38 cellular contexts compared by ENCODE assay signal in genomic region chr12:132605892-132606291, GRCh38. TPM values are rescaled to one million over a fixed set of nuclear protein-coding genes. Genes with fewer than 3 reads are reported as not detected.
"Had no signal": no experiment of that assay in that cellular context is flagged by ENCODE, and none has a peak within 500 bp of the region (broad histone marks: within the 10 kb centered on the region; RNA-seq: fewer than 3 reads in every experiment).

No MANE protein-coding gene starts in this region.

- DNase-seq: activated CD4-positive, alpha-beta memory T cell treated with anti-CD3 and anti-CD28 coated beads for 36 hours; activated CD4-positive, alpha-beta T cell treated with anti-CD3 and anti-CD28 coated beads for 36 hours; activated CD4-positive, alpha-beta T cell treated with anti-CD3 and anti-CD28 coated beads, Interleukin-2, amount 10 ng/mL, durations not matched to agents 24 days and 14 days; activated CD4-positive, CD25-positive, alpha-beta regulatory T cell; activated CD4-positive, CD25-positive, alpha-beta regulatory T cell treated with anti-CD3 and anti-CD28 coated beads, Interleukin-2, amount 50 U/mL, for 72 hours; activated CD8-positive, alpha-beta memory T cell treated with anti-CD3 and anti-CD28 coated beads, Interleukin-2, amount 10 ng/mL, durations not matched to agents 7 days and 5 days; activated CD8-positive, alpha-beta memory T cell treated with anti-CD3 and anti-CD28 coated beads, Interleukin-2, amount 50 U/mL, for 4 hours; activated CD8-positive, alpha-beta T cell treated with anti-CD3 and anti-CD28 coated beads, Interleukin-2, amount 10 ng/mL, durations not matched to agents 7 days and 5 days; activated effector memory CD4-positive, alpha-beta T cell treated with anti-CD3 and anti-CD28 coated beads, Interleukin-2, amount 50 U/mL, for 16 hours; activated naive CD4-positive, alpha-beta T cell; activated naive CD4-positive, alpha-beta T cell treated with anti-CD3 and anti-CD28 coated beads, Interleukin-2, amount 10 ng/mL, durations not matched to agents 7 days and 5 days; activated naive CD8-positive, alpha-beta T cell treated with anti-CD3 and anti-CD28 coated beads, Interleukin-2, amount 10 ng/mL, durations not matched to agents 7 days and 5 days; activated T-cell treated with anti-CD3 and anti-CD28 coated beads, Interleukin-2, amount 50 U/mL, for 1 hour; activated T-cell treated with anti-CD3 and anti-CD28 coated beads, Interleukin-2, amount 50 U/mL, for 48 hours; central memory CD4-positive, alpha-beta T cell; cerebellar nuclear complex; dorsolateral prefrontal cortex; effector memory CD4-positive, alpha-beta T cell; erythroblast; foreskin keratinocyte; gastrocnemius medialis; glutamatergic neuron; SW 1271; T-cell had no signal

- H3K36me3 Mint-ChIP-seq: activated CD4-positive, alpha-beta memory T cell treated with anti-CD3 and anti-CD28 coated beads for 36 hours; activated CD8-positive, alpha-beta memory T cell treated with anti-CD3 and anti-CD28 coated beads, Interleukin-2, amount 10 ng/mL, durations not matched to agents 7 days and 5 days; activated naive CD4-positive, alpha-beta T cell treated with anti-CD3 and anti-CD28 coated beads, Interleukin-2, amount 10 ng/mL, durations not matched to agents 7 days and 5 days; activated naive CD8-positive, alpha-beta T cell treated with anti-CD3 and anti-CD28 coated beads, Interleukin-2, amount 10 ng/mL, durations not matched to agents 7 days and 5 days; brain; T-cell had no signal

- H3K27ac ChIP-seq: ascending aorta, breast epithelium, cardiac muscle cell, coronary artery, dorsolateral prefrontal cortex, esophagus muscularis mucosa, foreskin keratinocyte, gastrocnemius medialis had no signal

- H3K9me3 ChIP-seq: ascending aorta, breast epithelium, esophagus muscularis mucosa, gastrocnemius medialis had no signal

- H3K4me1 ChIP-seq: foreskin keratinocyte had no signal

- H3K27me3 ChIP-seq: ascending aorta had no signal

- H3K4me3 ChIP-seq: ascending aorta, breast epithelium, cardiac muscle cell, coronary artery, dorsolateral prefrontal cortex, esophagus muscularis mucosa, gastrocnemius medialis had no signal

- H3K4me1 Mint-ChIP-seq: endodermal cell had no signal

- H3K27ac Mint-ChIP-seq: activated CD4-positive, alpha-beta memory T cell treated with anti-CD3 and anti-CD28 coated beads for 36 hours; activated CD4-positive, alpha-beta T cell treated with anti-CD3 and anti-CD28 coated beads for 36 hours; activated CD4-positive, alpha-beta T cell treated with anti-CD3 and anti-CD28 coated beads, Interleukin-2, amount 10 ng/mL, durations not matched to agents 24 days and 14 days; activated CD8-positive, alpha-beta memory T cell treated with anti-CD3 and anti-CD28 coated beads, Interleukin-2, amount 10 ng/mL, durations not matched to agents 7 days and 5 days; activated CD8-positive, alpha-beta T cell treated with anti-CD3 and anti-CD28 coated beads, Interleukin-2, amount 10 ng/mL, durations not matched to agents 7 days and 5 days; activated naive CD4-positive, alpha-beta T cell treated with anti-CD3 and anti-CD28 coated beads, Interleukin-2, amount 10 ng/mL, durations not matched to agents 7 days and 5 days; activated naive CD8-positive, alpha-beta T cell treated with anti-CD3 and anti-CD28 coated beads, Interleukin-2, amount 10 ng/mL, durations not matched to agents 7 days and 5 days; activated T-helper 1 cell treated with anti-CD3 and anti-CD28 coated beads, Interleukin-12 subunit alpha, Interleukin-12 subunit beta, Interleukin-2, Interleukin-4 antibody, amounts not matched to agents 30 ng/mL and 10 ng/mL and 1 ng/mL, durations not matched to agents 14 hours and 24 hours and 36 hours; activated T-helper 2 cell treated with anti-CD3 and anti-CD28 coated beads, Interferon-gamma antibody, Interleukin-2, Interleukin-4, amounts not matched to agents 10 μg/mL and 5 μg/mL and 100 μg/mL, durations not matched to agents 14 hours and 24 hours and 36 hours; dendritic cell treated with granulocyte-macrophage colony-stimulating factor and Interleukin-4, amounts not matched to agents 40 ng/mL and 50 ng/mL, for 4 days; endodermal cell; T-cell; T-helper 1 cell treated with Interleukin-12 subunit alpha and Interleukin-12 subunit beta and Interleukin-4 antibody, amounts not matched to agents 30 μg/mL and 1 μg/mL, for 36 hours had no signal

- ATAC-seq: activated CD4-positive, alpha-beta T cell treated with anti-CD3 and anti-CD28 coated beads for 36 hours; activated CD8-positive, alpha-beta memory T cell treated with anti-CD3 and anti-CD28 coated beads, Interleukin-2, amount 10 ng/mL, durations not matched to agents 7 days and 5 days; activated CD8-positive, alpha-beta T cell treated with anti-CD3 and anti-CD28 coated beads, Interleukin-2, amount 10 ng/mL, durations not matched to agents 7 days and 5 days; activated naive CD4-positive, alpha-beta T cell treated with anti-CD3 and anti-CD28 coated beads, Interleukin-2, amount 50 U/mL, for 72 hours; foreskin keratinocyte; gastrocnemius medialis; T-cell had no signal

- H3K4me3 Mint-ChIP-seq: activated CD4-positive, alpha-beta memory T cell treated with anti-CD3 and anti-CD28 coated beads for 36 hours; activated CD4-positive, alpha-beta T cell treated with anti-CD3 and anti-CD28 coated beads for 36 hours; activated CD4-positive, alpha-beta T cell treated with anti-CD3 and anti-CD28 coated beads, Interleukin-2, amount 10 ng/mL, durations not matched to agents 24 days and 14 days; activated CD8-positive, alpha-beta memory T cell treated with anti-CD3 and anti-CD28 coated beads, Interleukin-2, amount 10 ng/mL, durations not matched to agents 7 days and 5 days; activated CD8-positive, alpha-beta T cell treated with anti-CD3 and anti-CD28 coated beads, Interleukin-2, amount 10 ng/mL, durations not matched to agents 7 days and 5 days; activated naive CD4-positive, alpha-beta T cell treated with anti-CD3 and anti-CD28 coated beads, Interleukin-2, amount 10 ng/mL, durations not matched to agents 7 days and 5 days; activated naive CD8-positive, alpha-beta T cell treated with anti-CD3 and anti-CD28 coated beads, Interleukin-2, amount 10 ng/mL, durations not matched to agents 7 days and 5 days; activated T-helper 1 cell treated with anti-CD3 and anti-CD28 coated beads, Interleukin-12 subunit alpha, Interleukin-12 subunit beta, Interleukin-2, Interleukin-4 antibody, amounts not matched to agents 30 ng/mL and 10 ng/mL and 1 ng/mL, durations not matched to agents 14 hours and 24 hours and 36 hours; brain; dendritic cell treated with granulocyte-macrophage colony-stimulating factor and Interleukin-4, amounts not matched to agents 40 ng/mL and 50 ng/mL, for 4 days; endodermal cell; T-cell; T-helper 1 cell treated with Interleukin-12 subunit alpha and Interleukin-12 subunit beta and Interleukin-4 antibody, amounts not matched to agents 30 μg/mL and 1 μg/mL, for 36 hours had no signal

- H3K36me3 ChIP-seq: ascending aorta, breast epithelium, cardiac muscle cell, esophagus muscularis mucosa, gastrocnemius medialis had no signal

- H3K9me3 Mint-ChIP-seq: activated CD4-positive, alpha-beta memory T cell treated with anti-CD3 and anti-CD28 coated beads for 36 hours; activated CD4-positive, alpha-beta T cell treated with anti-CD3 and anti-CD28 coated beads, Interleukin-2, amount 10 ng/mL, durations not matched to agents 24 days and 14 days; activated naive CD4-positive, alpha-beta T cell treated with anti-CD3 and anti-CD28 coated beads, Interleukin-2, amount 10 ng/mL, durations not matched to agents 7 days and 5 days; activated naive CD4-positive, alpha-beta T cell treated with anti-CD3 and anti-CD28 coated beads, Interleukin-2, amount 50 U/mL, for 72 hours; activated naive CD8-positive, alpha-beta T cell treated with anti-CD3 and anti-CD28 coated beads, Interleukin-2, amount 10 ng/mL, durations not matched to agents 7 days and 5 days; activated T-helper 1 cell treated with anti-CD3 and anti-CD28 coated beads, Interleukin-12 subunit alpha, Interleukin-12 subunit beta, Interleukin-2, Interleukin-4 antibody, amounts not matched to agents 30 ng/mL and 10 ng/mL and 1 ng/mL, durations not matched to agents 14 hours and 24 hours and 36 hours; activated T-helper 2 cell treated with anti-CD3 and anti-CD28 coated beads, Interferon-gamma antibody, Interleukin-2, Interleukin-4, amounts not matched to agents 10 μg/mL and 5 μg/mL and 100 μg/mL, durations not matched to agents 14 hours and 24 hours and 36 hours; dendritic cell treated with granulocyte-macrophage colony-stimulating factor and Interleukin-4, amounts not matched to agents 40 ng/mL and 50 ng/mL, for 4 days; T-cell; T-helper 1 cell treated with Interleukin-12 subunit alpha and Interleukin-12 subunit beta and Interleukin-4 antibody, amounts not matched to agents 30 μg/mL and 1 μg/mL, for 36 hours had no signal

RNA-seq across cellular contexts. Expression of gene LRCOL1, which starts 4.5 kb away (rescaled TPM):
- total RNA-seq: activated CD4-positive, alpha-beta memory T cell treated with anti-CD3 and anti-CD28 coated beads for 36 hours; activated CD4-positive, alpha-beta T cell treated with anti-CD3 and anti-CD28 coated beads for 36 hours; activated CD4-positive, alpha-beta T cell treated with anti-CD3 and anti-CD28 coated beads, Interleukin-2, amount 10 ng/mL, durations not matched to agents 24 days and 14 days; activated CD8-positive, alpha-beta memory T cell treated with anti-CD3 and anti-CD28 coated beads for 36 hours; activated CD8-positive, alpha-beta memory T cell treated with anti-CD3 and anti-CD28 coated beads, Interleukin-2, amount 10 ng/mL, durations not matched to agents 7 days and 5 days; activated CD8-positive, alpha-beta T cell treated with anti-CD3 and anti-CD28 coated beads, Interleukin-2, amount 10 ng/mL, durations not matched to agents 7 days and 5 days; activated naive CD4-positive, alpha-beta T cell treated with anti-CD3 and anti-CD28 coated beads, Interleukin-2, amount 50 U/mL, for 72 hours; activated naive CD8-positive, alpha-beta T cell treated with anti-CD3 and anti-CD28 coated beads, Interleukin-2, amount 10 ng/mL, durations not matched to agents 7 days and 5 days; activated T-helper 1 cell treated with anti-CD3 and anti-CD28 coated beads, Interleukin-12 subunit alpha, Interleukin-12 subunit beta, Interleukin-2, Interleukin-4 antibody, amounts not matched to agents 30 ng/mL and 10 ng/mL and 1 ng/mL, durations not matched to agents 14 hours and 24 hours and 36 hours; activated T-helper 2 cell treated with anti-CD3 and anti-CD28 coated beads, Interferon-gamma antibody, Interleukin-2, Interleukin-4, amounts not matched to agents 10 μg/mL and 5 μg/mL and 100 μg/mL, durations not matched to agents 14 hours and 24 hours and 36 hours; ascending aorta; cardiac muscle cell; endodermal cell; esophagus muscularis mucosa; foreskin keratinocyte; T-cell; T-helper 2 cell treated with Interferon-gamma antibody and Interleukin-4, amounts not matched to agents 100 ng/mL and 5 ng/mL, for 36 hours had no signal
- polyA plus RNA-seq: cardiac muscle cell, foreskin keratinocyte had no signal

RNA-seq across cellular contexts. Expression of gene P2RX2, which starts 12.7 kb away (rescaled TPM):
- total RNA-seq: activated CD4-positive, alpha-beta memory T cell treated with anti-CD3 and anti-CD28 coated beads for 36 hours; activated CD4-positive, alpha-beta T cell treated with anti-CD3 and anti-CD28 coated beads for 36 hours; activated CD4-positive, alpha-beta T cell treated with anti-CD3 and anti-CD28 coated beads, Interleukin-2, amount 10 ng/mL, durations not matched to agents 24 days and 14 days; activated CD8-positive, alpha-beta memory T cell treated with anti-CD3 and anti-CD28 coated beads for 36 hours; activated CD8-positive, alpha-beta memory T cell treated with anti-CD3 and anti-CD28 coated beads, Interleukin-2, amount 10 ng/mL, durations not matched to agents 7 days and 5 days; activated CD8-positive, alpha-beta T cell treated with anti-CD3 and anti-CD28 coated beads, Interleukin-2, amount 10 ng/mL, durations not matched to agents 7 days and 5 days; activated naive CD4-positive, alpha-beta T cell treated with anti-CD3 and anti-CD28 coated beads, Interleukin-2, amount 50 U/mL, for 72 hours; activated naive CD8-positive, alpha-beta T cell treated with anti-CD3 and anti-CD28 coated beads, Interleukin-2, amount 10 ng/mL, durations not matched to agents 7 days and 5 days; activated T-helper 1 cell treated with anti-CD3 and anti-CD28 coated beads, Interleukin-12 subunit alpha, Interleukin-12 subunit beta, Interleukin-2, Interleukin-4 antibody, amounts not matched to agents 30 ng/mL and 10 ng/mL and 1 ng/mL, durations not matched to agents 14 hours and 24 hours and 36 hours; activated T-helper 2 cell treated with anti-CD3 and anti-CD28 coated beads, Interferon-gamma antibody, Interleukin-2, Interleukin-4, amounts not matched to agents 10 μg/mL and 5 μg/mL and 100 μg/mL, durations not matched to agents 14 hours and 24 hours and 36 hours; ascending aorta; cardiac muscle cell; foreskin keratinocyte; gastrocnemius medialis; T-cell; T-helper 2 cell treated with Interferon-gamma antibody and Interleukin-4, amounts not matched to agents 100 ng/mL and 5 ng/mL, for 36 hours had no signal
- polyA plus RNA-seq: cardiac muscle cell, foreskin keratinocyte had no signal
